8 cellular contexts compared by ENCODE assay signal in genomic region chr11:28472904-28473303, GRCh38.
"Had no signal": no experiment of that assay in that cellular context is flagged by ENCODE, and none has a peak within 500 bp of the region (broad histone marks: within the 10 kb centered on the region; RNA-seq: fewer than 3 reads in every experiment).

No MANE protein-coding gene starts in this region.

- H3K9ac ChIP-seq: GM23248 had no signal

- H2AFZ ChIP-seq: GM23248 had no signal

- H3K9me3 ChIP-seq: HAP-1 had no signal

- H3K36me3 ChIP-seq: HAP-1 had no signal

- DNase-seq: GM23248, GOT3, H7, HFFc6 had no signal

- H3K4me1 ChIP-seq: HAP-1 had no signal

- H3K27ac ChIP-seq: GM23248, HL-60 had no signal

- FAIRE-seq: HepG2 had no signal

- ATAC-seq: HCT116, HepG2 had no signal

- H3K4me3 ChIP-seq: GM23248, HAP-1 had no signal
